ENCODE assay signal across 14 cellular contexts in the genomic region with DNA sequence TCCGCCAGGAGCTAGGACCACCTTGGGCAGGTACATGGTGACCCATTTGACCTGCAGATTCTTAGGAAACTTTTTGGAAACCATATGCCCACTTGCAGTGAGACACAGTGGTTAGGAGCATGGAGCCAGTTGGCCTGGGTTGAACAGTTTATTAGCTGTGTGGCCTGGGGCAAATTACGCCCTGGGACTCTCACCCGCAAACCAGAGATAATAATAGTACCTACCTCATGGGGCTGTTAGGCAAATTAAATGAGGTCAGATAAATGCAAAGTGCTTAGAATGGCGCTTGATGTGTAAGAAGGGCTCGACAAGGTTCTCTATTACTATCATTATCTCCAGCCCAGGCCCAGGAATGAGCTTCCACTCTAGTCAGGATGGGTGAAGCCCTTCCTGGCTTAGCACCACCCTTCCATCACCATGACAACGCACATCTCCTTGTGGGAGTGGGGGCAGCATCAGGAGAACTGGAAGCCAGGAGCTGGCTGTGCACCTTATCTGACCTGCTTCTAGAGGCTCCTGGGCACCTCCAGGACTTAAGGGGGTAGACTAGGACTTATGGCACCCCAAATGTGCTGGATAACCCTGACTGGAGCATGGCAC. TPM values are rescaled to one million over a fixed set of nuclear protein-coding genes. Genes with fewer than 3 reads are reported as not detected.
DNase-seq lines count a peak whose midpoint lies in the region; ATAC-seq, FAIRE-seq and TF ChIP-seq lines count a peak whose summit lies in the region.
"Had no signal": no experiment of that assay in that cellular context is flagged by ENCODE, and none has a peak within 500 bp of the region (broad histone marks: within the 10 kb centered on the region; RNA-seq: fewer than 3 reads in every experiment).

No MANE protein-coding gene starts in this region.

- peaks cover 0 to 5% of the 10 kb centered on the region in 2 experiments for H4K20me1 ChIP-seq in H1 (replicated peaks in 1 of 2; ENCODE audit: control insufficient read depth in 1 of 2, insufficient read depth in 2 of 2, low read length in 2 of 2)

- no peak for TF ChIP-seq EP300 in H1 (IDR thresholded peaks at IDR 0.05; ENCODE audit: borderline replicate concordance in 1 of 2, low read depth in 2 of 2, low read length in 2 of 2)

- H2AK5ac ChIP-seq in H1 (ENCODE audit: low read depth, low read length): peak overlapping the region; percentile 47; the same call in 1 of the 2 replicates

- H2BK15ac ChIP-seq in H1 (ENCODE audit: low read length): no peak overlapping the region

- no peak overlapping the region for H2BK120ac ChIP-seq in H1 (replicated peaks; ENCODE audit: low read depth, low read length)

- POLR2A ChIA-PET in H1 (lab: Charles Lee; ENCODE audit: partially characterized antibody): interaction anchor here (0.5 kb wide), 1 partner anchor 202 kb away, joined by 3 read pairs; no protein-coding TSS in a partner anchor

- H3K4ac ChIP-seq in H1 (replicated peaks; ENCODE audit: insufficient read length, low read depth, low read length): no peak overlapping the region

- CTCF ChIA-PET in H1 (lab: Charles Lee; ENCODE audit: partially characterized antibody): interaction anchor here (0.8 to 4.2 kb wide), 7 partner anchors 12 to 197 kb away, joined by 3 to 19 read pairs (median 3); no protein-coding TSS in a partner anchor

- intact Hi-C loops in body of pancreas (cut with DNase I): no loop called here

- H3K23me2 ChIP-seq in H1 (ENCODE audit: low read depth, low read length): peaks cover 4% of the 10 kb centered on the region

- H2BK20ac ChIP-seq in H1 (ENCODE audit: low read length): no peak overlapping the region

- H3K4me3 ChIP-seq in GM12865 (ENCODE audit: low read depth, low read length): no peak overlapping the region
- H3K4me3 ChIP-seq in H1 (ENCODE audit: extremely low read depth in 1 of 4, insufficient read depth in 2 of 4, low read depth in 3 of 4, low read length in 4 of 4): no peak overlapping the region
- H3K4me3 ChIP-seq in body of pancreas: no peak overlapping the region
- H3K4me3 ChIP-seq: psoas muscle, upper lobe of right lung had no signal

- H3K4me2 ChIP-seq in H1 (ENCODE audit: insufficient read depth in 1 of 2, low read depth in 2 of 2, low read length in 2 of 2): no peak overlapping the region

- no peak for TF ChIP-seq RAD21 in H1 (IDR thresholded peaks at IDR 0.05 in 1 of 2, conservative IDR thresholded peaks at IDR 0.05 in 1 of 2; ENCODE audit: low read depth in 2 of 2, low read length in 2 of 2)

- no peak overlapping the region for H3K56ac ChIP-seq in H1 (replicated peaks; ENCODE audit: insufficient read length, low read depth, low read length)

- H3K79me1 ChIP-seq in H1 (ENCODE audit: low read depth, low read length): no peaks in the 10 kb centered on the region; the same call in 1 of the 2 replicates

- H4K8ac ChIP-seq in H1 (ENCODE audit: extremely low read depth, insufficient read depth, low read length): no peak overlapping the region

- no peak for FAIRE-seq in H1 (lab: Jason Lieb, UNC)

- H3K18ac ChIP-seq in H1 (ENCODE audit: extremely low read depth, low read length): no peak overlapping the region

- H3K36me3 ChIP-seq in H1 (ENCODE audit: control insufficient read depth in 2 of 4, insufficient read depth in 4 of 4, low read length in 3 of 4) (no peaks in the 10 kb centered on the region), body of pancreas (replicated peaks in 1 of 2; ENCODE audit: insufficient read depth in 1 of 2, low read depth in 2 of 2) (no peaks in the 10 kb centered on the region)
- H3K36me3 ChIP-seq: upper lobe of right lung had no signal

- no peaks in the 10 kb centered on the region for H3K79me2 ChIP-seq in H1 (ENCODE audit: control insufficient read depth in 1 of 2, insufficient read depth in 2 of 2, low read length in 2 of 2)

- H2AFZ ChIP-seq in H1 (ENCODE audit: low read length): no peak overlapping the region

- no peak overlapping the region for H3K14ac ChIP-seq in H1 (ENCODE audit: insufficient read length)

- WGBS in H1 (ENCODE audit: extremely low coverage in 1 of 2, insufficient coverage in 1 of 2, insufficient read length in 1 of 2, insufficient replicate concordance in 2 of 2, low coverage in 1 of 2, low lambda C conversion rate in 2 of 2, missing lambda C conversion rate in 1 of 2), 2 experiments: 95% methylated on average over 6 of the region's 6 CpGs; no CpG with 5 or more reads in 1 of the 2 experiments
- 89 to 97% methylated on average over 5 to 6 of the region's 6 CpGs for WGBS in body of pancreas, 2 donors

- no peak overlapping the region for H3K27ac ChIP-seq in H1 (ENCODE audit: low read depth, low read length)
- H3K27ac ChIP-seq in body of pancreas: no peak overlapping the region
- H3K27ac ChIP-seq: psoas muscle, upper lobe of right lung had no signal

- TF ChIP-seq POLR2A in H1 (IDR thresholded peaks at IDR 0.05; ENCODE audit: control extremely low read depth in 1 of 2, low read depth in 2 of 2, low read length in 2 of 2) (no peak), body of pancreas (IDR thresholded peaks at IDR 0.05) (no peak)

- H3K4me1 ChIP-seq in H1 (replicated peaks in 1 of 4; ENCODE audit: control insufficient read depth in 3 of 4, insufficient read depth in 4 of 4, low read length in 3 of 4) (peaks cover 2 to 16% (median 6%) of the 10 kb centered on the region in 4 experiments), body of pancreas (peaks cover 7% of the 10 kb centered on the region)
- H3K4me1 ChIP-seq: psoas muscle had no signal

- H2BK12ac ChIP-seq in H1 (ENCODE audit: low read depth, low read length): peak overlapping the region; percentile 60; the same call in 1 of the 2 replicates

- H3K27me3 ChIP-seq in H1 (replicated peaks in 1 of 4; ENCODE audit: control insufficient read depth in 3 of 4, extremely low read depth in 1 of 4, insufficient read depth in 3 of 4, low read length in 3 of 4): peaks cover 14 to 25% (median 18%) of the 10 kb centered on the region in 4 experiments
- no peaks in the 10 kb centered on the region for H3K27me3 ChIP-seq in body of pancreas

- ATAC-seq in GM21381 (IDR thresholded peaks at IDR 0.05; ENCODE audit: unreplicated experiment): peak; percentile 72
- ATAC-seq in HG03378 (IDR thresholded peaks at IDR 0.05; ENCODE audit: unreplicated experiment): peak; percentile 72
- no peak for ATAC-seq in HG03045 (IDR thresholded peaks at IDR 0.05; ENCODE audit: unreplicated experiment)
- no peak for ATAC-seq in body of pancreas
- ATAC-seq in GM19397 (IDR thresholded peaks at IDR 0.05; ENCODE audit: unreplicated experiment): no peak
- ATAC-seq: psoas muscle, upper lobe of right lung had no signal

- DNase-seq in GM12865 (ENCODE audit: low read depth) (peak; percentile 76), H1 (ENCODE audit: low read depth in 1 of 2, low spot score in 2 of 2) (no peak), T-helper 9 cell (no peak), body of pancreas (no peak)
- DNase-seq: activated CD8-positive, alpha-beta memory T cell treated with anti-CD3 and anti-CD28 coated beads, Interleukin-2, amount 50 U/mL, for 48 hours; CD4-positive, CD25-positive, alpha-beta regulatory T cell; NCI-H510A treated with DMSO at 0.1 percent for 48 hours; psoas muscle; upper lobe of right lung had no signal

- no peak overlapping the region for H3K9ac ChIP-seq in H1 (replicated peaks in 1 of 4; ENCODE audit: extremely low read depth in 1 of 4, low read depth in 3 of 4, low read length in 3 of 4)

- no peak overlapping the region for H4K5ac ChIP-seq in H1 (ENCODE audit: insufficient read length, low read depth, low read length)

- H3K23ac ChIP-seq in H1 (ENCODE audit: insufficient read length): no peak overlapping the region

- H3K9me3 ChIP-seq in H1 (ENCODE audit: insufficient read depth in 2 of 2, low read depth in 1 of 2, low read length in 1 of 2) (no peaks in the 10 kb centered on the region), body of pancreas (no peaks in the 10 kb centered on the region)
- H3K9me3 ChIP-seq: psoas muscle, upper lobe of right lung had no signal

- H4K91ac ChIP-seq in H1 (replicated peaks; ENCODE audit: insufficient read length, low read length): no peak overlapping the region

- no peak for TF ChIP-seq CTCF in GM12865 (IDR thresholded peaks at IDR 0.05; ENCODE audit: insufficient read depth, low read depth, low read length, missing control alignments)
- TF ChIP-seq CTCF in H1 (IDR thresholded peaks at IDR 0.05; ENCODE audit: control extremely low read depth in 1 of 3, insufficient read depth in 1 of 3, low read depth in 1 of 3, low read length in 3 of 3): no peak
- TF ChIP-seq CTCF in body of pancreas (IDR thresholded peaks at IDR 0.05): no peak

- H2BK5ac ChIP-seq in H1 (ENCODE audit: low read depth, low read length): no peak overlapping the region

RNA-seq across cellular contexts. Expression of a gene that starts 5.1 kb away (rescaled TPM):
- 2.8 and 3.3 TPM in 2 replicates for total RNA-seq in H1 (2021; fragmentation: NEBNext Ultra II Directional; extraction: Animal tissue kit (Norgen Biotek cat#: 25700))
- polyA plus RNA-seq in H1 (2011; rRNA removed): 1.4 and 1.9 TPM in 2 replicates
- polyA plus RNA-seq in H1 (2011; cell fraction: cytosol; rRNA removed): 2.3 TPM
- 3.6 TPM for polyA plus RNA-seq in H1 (2011; cell fraction: nucleus; rRNA removed)
- polyA plus RNA-seq in H1 (2012, experiment 1 of 2): 1.5 to 3.5 TPM (median 2.3 TPM) in 4 replicates
- 1.3 TPM for polyA plus RNA-seq in H1 (2012, experiment 2 of 2)
- 1.9 TPM for polyA plus RNA-seq in H1 (2013, experiment 1 of 2)
- 1.7 TPM for polyA plus RNA-seq in H1 (2013, experiment 2 of 2)
- polyA minus RNA-seq in H1 (2011; rRNA and poly(A)+ RNA removed): 1.7 and 2.9 TPM in 2 replicates
- 2.6 TPM for polyA minus RNA-seq in H1 (2011; cell fraction: cytosol; rRNA and poly(A)+ RNA removed)
- polyA minus RNA-seq in H1 (2011; cell fraction: nucleus; rRNA and poly(A)+ RNA removed): 3.4 TPM
- under 1 TPM in 1 of 2 donors, not detected in 1; 0.78 TPM for total RNA-seq in body of pancreas
- total RNA-seq: CD4-positive, CD25-positive, alpha-beta regulatory T cell; T-helper 1 cell treated with Interleukin-12 subunit alpha and Interleukin-12 subunit beta and Interleukin-4 antibody, amounts not matched to agents 30 ng/mL and 1 ng/mL, for 36 hours; upper lobe of right lung had no signal
- polyA plus RNA-seq: CD4-positive, CD25-positive, alpha-beta regulatory T cell had no signal

RNA-seq across cellular contexts. Expression of a gene that starts 28.6 kb away (rescaled TPM):
- 10.5 and 12.1 TPM in 2 replicates for total RNA-seq in H1 (2021; fragmentation: NEBNext Ultra II Directional; extraction: Animal tissue kit (Norgen Biotek cat#: 25700))
- 17.6 and 23.7 TPM in 2 replicates for polyA plus RNA-seq in H1 (2011; rRNA removed)
- polyA plus RNA-seq in H1 (2011; cell fraction: cytosol; rRNA removed): 19.2 TPM
- polyA plus RNA-seq in H1 (2011; cell fraction: nucleus; rRNA removed): 14.9 TPM
- polyA plus RNA-seq in H1 (2012, experiment 1 of 2): 5.0 to 14.1 TPM (median 11.5 TPM) in 4 replicates
- 9.3 TPM for polyA plus RNA-seq in H1 (2012, experiment 2 of 2)
- 9.9 TPM for polyA plus RNA-seq in H1 (2013, experiment 1 of 2)
- polyA plus RNA-seq in H1 (2013, experiment 2 of 2): 10.5 TPM
- polyA minus RNA-seq in H1 (2011; rRNA and poly(A)+ RNA removed): 3.1 and 3.4 TPM in 2 replicates
- 5.1 TPM for polyA minus RNA-seq in H1 (2011; cell fraction: cytosol; rRNA and poly(A)+ RNA removed)
- 3.1 TPM for polyA minus RNA-seq in H1 (2011; cell fraction: nucleus; rRNA and poly(A)+ RNA removed)
- 10 to 100 TPM; 19.1 to 33.5 TPM for total RNA-seq in body of pancreas
- total RNA-seq: CD4-positive, CD25-positive, alpha-beta regulatory T cell had no signal

RNA-seq across cellular contexts. Expression of a gene that starts 52.9 kb away (rescaled TPM):
- total RNA-seq in H1 (2021; fragmentation: NEBNext Ultra II Directional; extraction: Animal tissue kit (Norgen Biotek cat#: 25700)): 0.91 and 1.2 TPM in 2 replicates
- 0.97 and 1.6 TPM in 2 replicates for polyA plus RNA-seq in H1 (2011; rRNA removed)
- polyA plus RNA-seq in H1 (2011; cell fraction: cytosol; rRNA removed): 0.79 TPM
- polyA plus RNA-seq in H1 (2011; cell fraction: nucleus; rRNA removed): 1.2 TPM
- polyA plus RNA-seq in H1 (2012, experiment 1 of 2): 0.30 to 0.62 TPM (median 0.58 TPM) in 4 replicates
- 0.77 TPM for polyA plus RNA-seq in H1 (2012, experiment 2 of 2)
- polyA plus RNA-seq in H1 (2013, experiment 1 of 2): 0.28 TPM
- 0.22 TPM for polyA plus RNA-seq in H1 (2013, experiment 2 of 2)
- 0.39 and 0.44 TPM in 2 replicates for polyA minus RNA-seq in H1 (2011; rRNA and poly(A)+ RNA removed)
- not detected for polyA minus RNA-seq in H1 (2011; cell fraction: cytosol; rRNA and poly(A)+ RNA removed)
- 0.90 TPM for polyA minus RNA-seq in H1 (2011; cell fraction: nucleus; rRNA and poly(A)+ RNA removed)
- total RNA-seq in body of pancreas: not detected
- total RNA-seq: CD4-positive, CD25-positive, alpha-beta regulatory T cell; psoas muscle; T-helper 1 cell treated with Interleukin-12 subunit alpha and Interleukin-12 subunit beta and Interleukin-4 antibody, amounts not matched to agents 30 ng/mL and 1 ng/mL, for 36 hours; upper lobe of right lung had no signal
- polyA plus RNA-seq: CD4-positive, CD25-positive, alpha-beta regulatory T cell had no signal

Comparison
In these comparisons a context has a peak if more than half of its experiments do, and no peak if none do; other contexts are left out.
1. ATAC-seq: peak in GM21381 (single experiment) and HG03378 (single experiment); none in HG03045 (single experiment), body of pancreas (single experiment) and GM19397 (single experiment).